9 cellular contexts compared by ENCODE assay signal in genomic region chr5:34499001-34499734, GRCh38.
A peak's percentile ranks its signal among the peaks of the same experiment; 100 is the strongest.
DNase-seq lines count a peak whose midpoint lies in the region; ATAC-seq and TF ChIP-seq lines count a peak whose summit lies in the region.
"Had no signal": no experiment of that assay in that cellular context is flagged by ENCODE, and none has a peak within 500 bp of the region (broad histone marks: within the 10 kb centered on the region; RNA-seq: fewer than 3 reads in every experiment).

No MANE protein-coding gene starts in this region.

- no peaks in the 10 kb centered on the region for H4K20me1 ChIP-seq in DOHH2 (ENCODE audit: control insufficient read depth, insufficient read depth, low read depth, low read length)

- no peaks in the 10 kb centered on the region for H3F3A ChIP-seq in DOHH2 (ENCODE audit: control insufficient read depth, insufficient read depth)

- H3K4me2 ChIP-seq in DOHH2 (ENCODE audit: low read length): 0 out of 2 replicates have a peak overlapping the region, but pooled peaks have one; percentile 6

- H3K36me3 ChIP-seq in DOHH2 (ENCODE audit: control insufficient read depth, low read length) (no peaks in the 10 kb centered on the region), psoas muscle (ENCODE audit: insufficient read depth in 1 of 2, low read depth in 1 of 2) (no peaks in the 10 kb centered on the region)

- peaks cover 7% of the 10 kb centered on the region; the same call in 1 of the 2 replicates for H3K4me1 ChIP-seq in DOHH2 (ENCODE audit: control insufficient read depth, low read length)
- H3K4me1 ChIP-seq in psoas muscle: no peaks in the 10 kb centered on the region
- H3K4me1 ChIP-seq: parathyroid adenoma had no signal

- H3K27ac ChIP-seq in DOHH2 (ENCODE audit: low read depth, low read length): no peak overlapping the region
- no peak overlapping the region for H3K27ac ChIP-seq in psoas muscle
- H3K27ac ChIP-seq: parathyroid adenoma had no signal

- H3K27me3 ChIP-seq in DOHH2 (ENCODE audit: control insufficient read depth, low read length) (peaks cover 12% of the 10 kb centered on the region; the same call in 1 of the 2 replicates), psoas muscle (ENCODE audit: insufficient read depth in 3 of 3, low read length in 2 of 3) (peaks cover 0 to 2% (median 0%) of the 10 kb centered on the region in 3 donors)

- H3K9me2 ChIP-seq in DOHH2 (replicated peaks; ENCODE audit: control insufficient read depth, low read length): no peaks in the 10 kb centered on the region

- H3K9me3 ChIP-seq in DOHH2 (ENCODE audit: control insufficient read depth, insufficient read depth, low read length) (no peaks in the 10 kb centered on the region), psoas muscle (peaks cover 5% of the 10 kb centered on the region)

- peak; percentile 85 for ATAC-seq in GM21367 (IDR thresholded peaks at IDR 0.05; ENCODE audit: unreplicated experiment)
- ATAC-seq in HG03521 (IDR thresholded peaks at IDR 0.05; ENCODE audit: unreplicated experiment): peak; percentile 89
- no peak for ATAC-seq in psoas muscle

- WGBS in psoas muscle, 3 donors: 86 to 92% (median 91%) methylated on average over 5 of the region's 5 CpGs

- no peak for TF ChIP-seq CTCF in DOHH2 (IDR thresholded peaks at IDR 0.05; ENCODE audit: low read depth, low read length, poor library complexity, severe bottlenecking)
- TF ChIP-seq CTCF in psoas muscle (IDR thresholded peaks at IDR 0.05): no peak

- intact Hi-C loops in psoas muscle (cut with DNase I): no loop called here

- no peaks in the 10 kb centered on the region for H3K79me2 ChIP-seq in DOHH2 (ENCODE audit: control insufficient read depth, low read length)
- H3K79me2 ChIP-seq: parathyroid adenoma had no signal

- peak; percentile 46 to 49 for DNase-seq in activated T-cell treated with anti-CD3 and anti-CD28 coated beads, Interleukin-2, amount 50 U/mL, for 48 hours
- DNase-seq in lung microvascular endothelial cell (ENCODE audit: low read depth in 2 of 2) (peak; percentile 46 to 93), erythroblast (lab: John Stamatoyannopoulos, UW) (no peak), psoas muscle (no peak)
- DNase-seq in activated effector memory CD4-positive, alpha-beta T cell treated with anti-CD3 and anti-CD28 coated beads, Interleukin-2, amount 50 U/mL, for 16 hours: no peak

- no peak for TF ChIP-seq POLR2A in erythroblast (IDR thresholded peaks at IDR 0.05; ENCODE audit: low read length)

- H3K4me3 ChIP-seq in DOHH2 (ENCODE audit: low read length): no peak overlapping the region
- no peak overlapping the region for H3K4me3 ChIP-seq in psoas muscle

Comparison
In these comparisons a context has a peak if more than half of its experiments do, and no peak if none do; other contexts are left out.
1. ATAC-seq: peak in GM21367 (single experiment) and HG03521 (single experiment); none in psoas muscle (0 of 4).
2. DNase-seq: peak in activated T-cell treated with anti-CD3 and anti-CD28 coated beads, Interleukin-2, amount 50 U/mL, for 48 hours (2 of 2) and lung microvascular endothelial cell (2 of 2); none in erythroblast (0 of 2), activated effector memory CD4-positive, alpha-beta T cell treated with anti-CD3 and anti-CD28 coated beads, Interleukin-2, amount 50 U/mL, for 16 hours (single experiment) and psoas muscle (0 of 2).